25 cellular contexts compared by ENCODE assay signal in the genomic region with DNA sequence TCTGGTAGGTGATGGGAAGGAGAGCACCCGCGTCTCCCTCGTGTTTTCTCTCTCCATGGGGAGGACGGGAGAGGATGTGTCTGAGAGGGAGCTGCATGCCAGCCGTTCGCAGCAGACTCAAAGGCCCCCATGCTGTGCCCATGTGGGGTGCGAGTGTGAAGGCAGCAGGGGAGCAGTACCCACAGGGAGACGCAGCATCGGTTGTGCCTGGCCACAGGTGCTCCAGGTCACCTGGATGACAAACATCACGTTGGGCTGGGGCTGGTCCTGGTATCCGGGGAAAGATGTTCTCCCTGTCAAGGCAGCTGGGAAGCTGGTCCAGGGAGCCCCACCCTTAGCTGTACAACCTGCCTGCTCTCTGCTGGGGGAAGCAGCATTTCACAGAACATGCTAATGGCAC.
A peak's percentile ranks its signal among the peaks of the same experiment; 100 is the strongest.
DNase-seq lines count a peak whose midpoint lies in the region; ATAC-seq, FAIRE-seq and TF ChIP-seq lines count a peak whose summit lies in the region.
"Had no signal": no experiment of that assay in that cellular context is flagged by ENCODE, and none has a peak within 500 bp of the region (broad histone marks: within the 10 kb centered on the region; RNA-seq: fewer than 3 reads in every experiment).

No MANE protein-coding gene starts in this region.

- H3K9me3 ChIP-seq in H9 (ENCODE audit: control insufficient read depth, low read depth, low read length), result no peaks in the 10 kb centered on the region
- no peaks in the 10 kb centered on the region for H3K9me3 ChIP-seq in H1 (ENCODE audit: insufficient read depth in 2 of 2, low read depth in 1 of 2, low read length in 1 of 2)
- H3K9me3 ChIP-seq: Caco-2 had no signal

- H2BK5ac ChIP-seq in H9 (ENCODE audit: insufficient read length, low read length) (no peak overlapping the region), H1 (ENCODE audit: low read depth, low read length) (no peak overlapping the region)

- no peak overlapping the region for H4K8ac ChIP-seq in H9 (replicated peaks; ENCODE audit: insufficient read length, low read depth, low read length)
- H4K8ac ChIP-seq in H1 (ENCODE audit: extremely low read depth, insufficient read depth, low read length), result no peak overlapping the region

- FAIRE-seq in H1 (lab: Jason Lieb, UNC), result no peak
- FAIRE-seq: A204.1, GM12892, GM19239, H54 had no signal

- H4K5ac ChIP-seq in H9 (ENCODE audit: insufficient read length, low read depth, low read length), result no peak overlapping the region
- no peak overlapping the region for H4K5ac ChIP-seq in H1 (ENCODE audit: insufficient read length, low read depth, low read length)

- H2BK12ac ChIP-seq in H9 (ENCODE audit: insufficient read length, low read depth, low read length), result no peak overlapping the region
- H2BK12ac ChIP-seq in H1 (ENCODE audit: low read depth, low read length), result peak overlapping the region; percentile 39; the same call in 1 of the 2 replicates

- H3K18ac ChIP-seq in H9 (ENCODE audit: insufficient read length, low read depth, low read length) (no peak overlapping the region), H1 (ENCODE audit: extremely low read depth, low read length) (no peak overlapping the region)

- H2AFZ ChIP-seq in H9 (ENCODE audit: low read length), result no peak overlapping the region
- H2AFZ ChIP-seq in H1 (ENCODE audit: low read length), result no peak overlapping the region
- H2AFZ ChIP-seq: PC-9 had no signal

- no peaks in the 10 kb centered on the region for H3K36me3 ChIP-seq in H1 (ENCODE audit: control insufficient read depth in 2 of 4, insufficient read depth in 4 of 4, low read length in 3 of 4)
- H3K36me3 ChIP-seq: BLaER1 treated with 17β-estradiol and CSF1 and Interleukin-3, amounts not matched to agents 10 nM and 100 nM; SJSA1 had no signal

- no peaks in the 10 kb centered on the region for H3K36me3 Mint-ChIP-seq in H9 (ENCODE audit: insufficient read depth in 1 of 3, low read depth in 3 of 3)
- H3K36me3 Mint-ChIP-seq in stimulated activated effector memory CD8-positive, alpha-beta T cell treated with anti-CD3 and anti-CD28 coated beads, Interleukin-12 subunit alpha, Interleukin-12 subunit beta, amount 100 ng/mL, for 72 hours, result no peaks in the 10 kb centered on the region
- no peaks in the 10 kb centered on the region for H3K36me3 Mint-ChIP-seq in activated CD4-positive, alpha-beta T cell treated with anti-CD3 and anti-CD28 coated beads for 36 hours (ENCODE audit: low read depth)
- H3K36me3 Mint-ChIP-seq: CD4-positive, alpha-beta memory T cell; T-cell had no signal

- TF ChIP-seq CTCF in H9 (conservative IDR thresholded peaks at IDR 0.05), result no peak
- no peak for TF ChIP-seq CTCF in H1 (IDR thresholded peaks at IDR 0.05; ENCODE audit: control extremely low read depth in 1 of 3, insufficient read depth in 1 of 3, low read depth in 1 of 3, low read length in 3 of 3)

- no peak overlapping the region for H2AK5ac ChIP-seq in H9 (ENCODE audit: insufficient read length, low read length)
- H2AK5ac ChIP-seq in H1 (ENCODE audit: low read depth, low read length), result no peak overlapping the region

- H3K27me3 ChIP-seq in H9 (ENCODE audit: insufficient read depth, low read length) (no peaks in the 10 kb centered on the region), H1 (replicated peaks in 1 of 4; ENCODE audit: control insufficient read depth in 3 of 4, extremely low read depth in 1 of 4, insufficient read depth in 3 of 4, low read length in 3 of 4) (no peaks in the 10 kb centered on the region)
- H3K27me3 ChIP-seq: BLaER1 treated with 17β-estradiol and CSF1 and Interleukin-3, amounts not matched to agents 10 nM and 100 nM; SJSA1 had no signal

- no peak for TF ChIP-seq RAD21 in H1 (IDR thresholded peaks at IDR 0.05 in 1 of 2, conservative IDR thresholded peaks at IDR 0.05 in 1 of 2; ENCODE audit: low read depth in 2 of 2, low read length in 2 of 2)

- no peaks in the 10 kb centered on the region for H3K23me2 ChIP-seq in H9 (ENCODE audit: insufficient read length, low read depth, low read length, poor library complexity, severe bottlenecking)
- H3K23me2 ChIP-seq in H1 (ENCODE audit: low read depth, low read length), result no peaks in the 10 kb centered on the region

- H3K4me3 ChIP-seq in H1 (ENCODE audit: extremely low read depth in 1 of 4, insufficient read depth in 2 of 4, low read depth in 3 of 4, low read length in 4 of 4), result no peak overlapping the region
- H3K4me3 ChIP-seq: BLaER1 treated with 17β-estradiol and CSF1 and Interleukin-3, amounts not matched to agents 10 nM and 100 nM; PC-9; SJSA1 had no signal

- H2BK15ac ChIP-seq in H9 (ENCODE audit: low read depth, low read length) (no peak overlapping the region), H1 (ENCODE audit: low read length) (no peak overlapping the region)

- no peak for TF ChIP-seq POLR2A in H1 (IDR thresholded peaks at IDR 0.05; ENCODE audit: control extremely low read depth in 1 of 2, low read depth in 2 of 2, low read length in 2 of 2)

- H3K56ac ChIP-seq in H9 (ENCODE audit: insufficient read length, low read depth, low read length) (no peak overlapping the region), H1 (replicated peaks; ENCODE audit: insufficient read length, low read depth, low read length) (no peak overlapping the region)

- no peak overlapping the region for H3K9ac ChIP-seq in H9 (ENCODE audit: extremely low read depth, insufficient read length, low read length)
- no peak overlapping the region for H3K9ac ChIP-seq in H1 (replicated peaks in 1 of 4; ENCODE audit: extremely low read depth in 1 of 4, low read depth in 3 of 4, low read length in 3 of 4)
- H3K9ac ChIP-seq: BLaER1 treated with 17β-estradiol and CSF1 and Interleukin-3, amounts not matched to agents 10 nM and 100 nM had no signal

- WGBS in H9 (ENCODE audit: extremely low coverage, insufficient read length, low lambda C conversion rate), result no CpG with 5 or more reads among the region's 11 CpGs
- 90% methylated on average over 11 of the region's 11 CpGs; no CpG with 5 or more reads in 1 of the 2 experiments for WGBS in H1 (ENCODE audit: extremely low coverage in 1 of 2, insufficient coverage in 1 of 2, insufficient read length in 1 of 2, insufficient replicate concordance in 2 of 2, low coverage in 1 of 2, low lambda C conversion rate in 2 of 2, missing lambda C conversion rate in 1 of 2), 2 experiments

- H3K27ac ChIP-seq in H9 (ENCODE audit: insufficient read length, low read depth, low read length) (no peak overlapping the region), H1 (ENCODE audit: low read depth, low read length) (no peak overlapping the region)
- H3K27ac ChIP-seq: BLaER1 treated with 17β-estradiol and CSF1 and Interleukin-3, amounts not matched to agents 10 nM and 100 nM; PC-9; SJSA1 had no signal

- H3K4me1 ChIP-seq in H9 (ENCODE audit: insufficient read depth, low read length), result no peaks in the 10 kb centered on the region
- no peaks in the 10 kb centered on the region; a peak in 1 of 7 replicates for H3K4me1 ChIP-seq in H1 (replicated peaks in 1 of 4; ENCODE audit: control insufficient read depth in 3 of 4, insufficient read depth in 4 of 4, low read length in 3 of 4)
- H3K4me1 ChIP-seq: Caco-2, SJSA1 had no signal

- no peak overlapping the region for H3T11ph ChIP-seq in H9 (ENCODE audit: low read length)

- no peak overlapping the region for H3K4ac ChIP-seq in H9 (ENCODE audit: low read depth, low read length)
- no peak overlapping the region for H3K4ac ChIP-seq in H1 (replicated peaks; ENCODE audit: insufficient read length, low read depth, low read length)

- H3K23ac ChIP-seq in H9 (ENCODE audit: insufficient read length, low read depth, low read length) (no peak overlapping the region), H1 (ENCODE audit: insufficient read length) (no peak overlapping the region)

- H3K4me2 ChIP-seq in H9 (ENCODE audit: insufficient read depth, insufficient read length, low read length) (no peak overlapping the region), H1 (ENCODE audit: insufficient read depth in 1 of 2, low read depth in 2 of 2, low read length in 2 of 2) (no peak overlapping the region)
- H3K4me2 ChIP-seq: PC-9 had no signal

- H3K27me3 Mint-ChIP-seq in H9 (ENCODE audit: low read depth), result peaks cover 16% of the 10 kb centered on the region
- H3K27me3 Mint-ChIP-seq in activated CD4-positive, alpha-beta T cell treated with anti-CD3 and anti-CD28 coated beads for 36 hours, result peaks cover 18% of the 10 kb centered on the region

- H2BK20ac ChIP-seq in H9 (ENCODE audit: low read depth, low read length, poor library complexity, severe bottlenecking) (no peak overlapping the region), H1 (ENCODE audit: low read length) (no peak overlapping the region)

- H3K4me3 Mint-ChIP-seq in H9, result no peak overlapping the region
- no peak overlapping the region for H3K4me3 Mint-ChIP-seq in stimulated activated effector memory CD8-positive, alpha-beta T cell treated with anti-CD3 and anti-CD28 coated beads, Interleukin-12 subunit alpha, Interleukin-12 subunit beta, amount 100 ng/mL, for 72 hours
- no peak overlapping the region for H3K4me3 Mint-ChIP-seq in activated CD4-positive, alpha-beta T cell treated with anti-CD3 and anti-CD28 coated beads for 36 hours
- H3K4me3 Mint-ChIP-seq: T-cell had no signal

- H4K20me1 ChIP-seq in H9 (ENCODE audit: control insufficient read depth, insufficient read depth, insufficient read length), result no peaks in the 10 kb centered on the region
- no peaks in the 10 kb centered on the region for H4K20me1 ChIP-seq in H1 (replicated peaks in 1 of 2; ENCODE audit: control insufficient read depth in 1 of 2, insufficient read depth in 2 of 2, low read length in 2 of 2)
- H4K20me1 ChIP-seq: BLaER1 treated with 17β-estradiol and CSF1 and Interleukin-3, amounts not matched to agents 10 nM and 100 nM had no signal

- intact Hi-C loops in activated CD4-positive, alpha-beta T cell treated with anti-CD3 and anti-CD28 coated beads for 36 hours (cut with DNase I, micrococcal nuclease), result no loop called here

- ATAC-seq in stimulated activated effector memory CD8-positive, alpha-beta T cell treated with anti-CD3 and anti-CD28 coated beads, Interleukin-12 subunit alpha, Interleukin-12 subunit beta, amount 100 ng/mL, for 72 hours, result peak; percentile 8
- no peak for ATAC-seq in activated CD4-positive, alpha-beta T cell treated with anti-CD3 and anti-CD28 coated beads for 36 hours
- ATAC-seq: Right ventricle myocardium inferior, T-cell had no signal

- H3K79me1 ChIP-seq in H9 (ENCODE audit: insufficient read depth, low read depth, low read length, poor library complexity, severe bottlenecking) (no peaks in the 10 kb centered on the region), H1 (ENCODE audit: low read depth, low read length) (no peaks in the 10 kb centered on the region)

- TF ChIP-seq EP300 in H1 (IDR thresholded peaks at IDR 0.05; ENCODE audit: borderline replicate concordance in 1 of 2, low read depth in 2 of 2, low read length in 2 of 2), result no peak

- no peaks in the 10 kb centered on the region; a peak in 1 of 5 replicates for H3K9me3 Mint-ChIP-seq in H9
- H3K9me3 Mint-ChIP-seq in stimulated activated effector memory CD8-positive, alpha-beta T cell treated with anti-CD3 and anti-CD28 coated beads, Interleukin-12 subunit alpha, Interleukin-12 subunit beta, amount 100 ng/mL, for 72 hours, result no peaks in the 10 kb centered on the region
- no peaks in the 10 kb centered on the region for H3K9me3 Mint-ChIP-seq in activated CD4-positive, alpha-beta T cell treated with anti-CD3 and anti-CD28 coated beads for 36 hours (ENCODE audit: low read depth)
- H3K9me3 Mint-ChIP-seq: T-cell had no signal

- POLR2A ChIA-PET in H1 (lab: Charles Lee; ENCODE audit: partially characterized antibody), result no interaction called here
- POLR2A ChIA-PET in activated CD4-positive, alpha-beta T cell treated with anti-CD3 and anti-CD28 coated beads for 36 hours (lab: Charles Lee), result no interaction called here

- H3K79me2 ChIP-seq in H9 (ENCODE audit: insufficient read depth, low read length), result no peaks in the 10 kb centered on the region
- H3K79me2 ChIP-seq in H1 (ENCODE audit: control insufficient read depth in 1 of 2, insufficient read depth in 2 of 2, low read length in 2 of 2), result no peaks in the 10 kb centered on the region

- H2BK120ac ChIP-seq in H9 (ENCODE audit: low read depth, low read length, poor library complexity, severe bottlenecking) (no peak overlapping the region), H1 (replicated peaks; ENCODE audit: low read depth, low read length) (no peak overlapping the region)

- no peak overlapping the region for H3K27ac Mint-ChIP-seq in H9
- H3K27ac Mint-ChIP-seq in stimulated activated effector memory CD8-positive, alpha-beta T cell treated with anti-CD3 and anti-CD28 coated beads, Interleukin-12 subunit alpha, Interleukin-12 subunit beta, amount 100 ng/mL, for 72 hours, result no peak overlapping the region
- H3K27ac Mint-ChIP-seq in activated CD4-positive, alpha-beta T cell treated with anti-CD3 and anti-CD28 coated beads for 36 hours, result no peak overlapping the region
- H3K27ac Mint-ChIP-seq: CD4-positive, alpha-beta memory T cell; T-cell had no signal

- peak overlapping the region; percentile 52; the same call in 1 of the 2 replicates for H3K14ac ChIP-seq in H9 (ENCODE audit: insufficient read depth, low read length)
- no peak overlapping the region for H3K14ac ChIP-seq in H1 (ENCODE audit: insufficient read length)

- CTCF ChIA-PET in H1 (lab: Charles Lee; ENCODE audit: partially characterized antibody), result interaction anchor here (0.8 to 5.6 kb wide), 5 partner anchors 13 to 125 kb away, joined by 4 to 35 read pairs (median 4); no protein-coding TSS in a partner anchor
- CTCF ChIA-PET in activated CD4-positive, alpha-beta T cell treated with anti-CD3 and anti-CD28 coated beads for 36 hours (lab: Charles Lee), result interaction anchor here (0.6 kb wide), 2 partner anchors 12 to 24 kb away, joined by 3 read pairs; no protein-coding TSS in a partner anchor

- peaks cover 6 to 15% of the 10 kb centered on the region in 2 experiments; a peak in 2 of 4 replicates for H3K4me1 Mint-ChIP-seq in H9
- H3K4me1 Mint-ChIP-seq in stimulated activated effector memory CD8-positive, alpha-beta T cell treated with anti-CD3 and anti-CD28 coated beads, Interleukin-12 subunit alpha, Interleukin-12 subunit beta, amount 100 ng/mL, for 72 hours, result no peaks in the 10 kb centered on the region
- H3K4me1 Mint-ChIP-seq in activated CD4-positive, alpha-beta T cell treated with anti-CD3 and anti-CD28 coated beads for 36 hours, result no peaks in the 10 kb centered on the region
- H3K4me1 Mint-ChIP-seq: CD4-positive, alpha-beta memory T cell; T-cell had no signal

- DNase-seq in COR-L47 (lab: John Stamatoyannopoulos, UW) (peak; percentile 85), H9 (no peak), H1 (ENCODE audit: low read depth in 1 of 2, low spot score in 2 of 2) (no peak), pons (ENCODE audit: low spot score) (no peak), NCI-H1930 (lab: John Stamatoyannopoulos, UW) (no peak)
- no peak for DNase-seq in stimulated activated effector memory CD8-positive, alpha-beta T cell treated with anti-CD3 and anti-CD28 coated beads, Interleukin-12 subunit alpha, Interleukin-12 subunit beta, amount 100 ng/mL, for 72 hours (ENCODE audit: low spot score in 2 of 2)
- no peak for DNase-seq in activated CD4-positive, alpha-beta T cell treated with anti-CD3 and anti-CD28 coated beads for 36 hours
- DNase-seq: AML-193; Caco-2; CD4-positive, alpha-beta memory T cell; DMS79 treated with DMSO at 0.1 percent for 48 hours; NCI-H1048; NCI-H1694 treated with DMSO at 0.1 percent for 48 hours; NCI-H2081 treated with DMSO at 0.1 percent for 48 hours; NCI-H446 treated with DMSO at 0.1 percent for 48 hours; NCI-H526; PC-9; T-cell had no signal

- H4K91ac ChIP-seq in H9 (ENCODE audit: insufficient read length, low read depth, low read length) (no peak overlapping the region), H1 (replicated peaks; ENCODE audit: insufficient read length, low read length) (no peak overlapping the region)
